ENCODE assay signal across 1 cellular context in genomic region chr15:64024172-64025050, GRCh38.
TF ChIP-seq lines count a peak whose summit lies in the region.

No MANE protein-coding gene starts in this region.

TF ChIP-seq in GM12878, 131 proteins besides CTCF, POLR2A, EP300 and RAD21:
- TF ChIP-seq NKRF (conservative IDR thresholded peaks at IDR 0.05) (no peak), CBX3 (IDR thresholded peaks at IDR 0.05; ENCODE audit: borderline replicate concordance, low read depth) (no peak), NR2C1 (IDR thresholded peaks at IDR 0.05) (no peak), TBL1XR1 (IDR thresholded peaks at IDR 0.05; ENCODE audit: low read depth, low read length) (no peak), ETV6 (conservative IDR thresholded peaks at IDR 0.05 in 1 of 2, IDR thresholded peaks at IDR 0.05 in 1 of 2; ENCODE audit: borderline replicate concordance in 1 of 2, low read depth in 1 of 2) (no peak), SP1 (IDR thresholded peaks at IDR 0.05; ENCODE audit: low read depth, low read length) (no peak), STAT1 (conservative IDR thresholded peaks at IDR 0.05) (no peak), BCLAF1 (IDR thresholded peaks at IDR 0.05) (no peak), SKIL (IDR thresholded peaks at IDR 0.05; ENCODE audit: low read depth, poor library complexity, severe bottlenecking) (no peak), EZH2 (IDR thresholded peaks at IDR 0.05; ENCODE audit: borderline replicate concordance, control insufficient read depth, low read depth, low read length) (no peak), MYB (IDR thresholded peaks at IDR 0.05; ENCODE audit: borderline replicate concordance, low read depth, low read length) (no peak), CEBPB (IDR thresholded peaks at IDR 0.05; ENCODE audit: borderline replicate concordance in 1 of 2, low read depth in 2 of 2, low read length in 2 of 2) (no peak), LARP7 (IDR thresholded peaks at IDR 0.05) (no peak), MAX (IDR thresholded peaks at IDR 0.05; ENCODE audit: low read depth, low read length) (no peak), RUNX3 (IDR thresholded peaks at IDR 0.05; ENCODE audit: low read length) (no peak), TCF7 (IDR thresholded peaks at IDR 0.05; ENCODE audit: borderline replicate concordance) (no peak), ZNF274 (IDR thresholded peaks at IDR 0.05; ENCODE audit: insufficient read depth, insufficient read length) (no peak)
